Comparison of ENCODE assay signal across 25 cellular contexts in genomic region chr17:610285-610684, GRCh38.
DNase-seq lines count a peak whose midpoint lies in the region; ATAC-seq and TF ChIP-seq lines count a peak whose summit lies in the region.
"Had no signal": no experiment of that assay in that cellular context is flagged by ENCODE, and none has a peak within 500 bp of the region (broad histone marks: within the 10 kb centered on the region; RNA-seq: fewer than 3 reads in every experiment).

No MANE protein-coding gene starts in this region.

- BruUV-seq in IMR-90 (replicated peaks; lab: Mats Ljungman, UMichigan), result no TSS peak

- H2AK5ac ChIP-seq in IMR-90 (ENCODE audit: low read depth, low read length), result no peak overlapping the region

- no peaks in the 10 kb centered on the region for H3K4me1 Mint-ChIP-seq in progenitor cell of endocrine pancreas (ENCODE audit: low read depth)

- ATAC-seq in IMR-90 (ENCODE audit: low read depth), result no peak
- ATAC-seq: CD8-positive, alpha-beta T cell; T-helper 17 cell had no signal

- H3K56ac ChIP-seq in IMR-90 (ENCODE audit: extremely low read depth, insufficient read depth, low read length), result no peak overlapping the region

- no peak for TF ChIP-seq CTCF in IMR-90 (conservative IDR thresholded peaks at IDR 0.05; ENCODE audit: low read depth, low read length)
- no peak for TF ChIP-seq CTCF in progenitor cell of endocrine pancreas (IDR thresholded peaks at IDR 0.05; ENCODE audit: unreplicated experiment)

- peaks cover 0 to 21% of the 10 kb centered on the region in 2 experiments; a peak in 1 of 4 replicates for H3K79me1 ChIP-seq in IMR-90 (ENCODE audit: low read depth in 1 of 2, low read length in 2 of 2)

- intact Hi-C loops in IMR-90 (cut with micrococcal nuclease), result no loop called here

- no peak overlapping the region for H2AFZ ChIP-seq in IMR-90 (replicated peaks; ENCODE audit: low read length, poor library complexity)

- H3K36me3 ChIP-seq in IMR-90 (ENCODE audit: control insufficient read depth, insufficient read depth, low read length), result peaks cover 5% of the 10 kb centered on the region
- H3K36me3 ChIP-seq: MG63 had no signal

- POLR2A ChIA-PET in IMR-90 (lab: Charles Lee; ENCODE audit: unreplicated experiment), result no interaction called here

- H2BK20ac ChIP-seq in IMR-90 (ENCODE audit: low read depth, low read length), result no peak overlapping the region

- no peaks in the 10 kb centered on the region for H3K27me3 Mint-ChIP-seq in progenitor cell of endocrine pancreas
- H3K27me3 Mint-ChIP-seq: T-helper 17 cell had no signal

- H3K4me1 ChIP-seq in IMR-90 (ENCODE audit: control insufficient read depth, insufficient read depth, low read length), result peaks cover 11% of the 10 kb centered on the region; the same call in 1 of the 2 replicates

- H3K23ac ChIP-seq in IMR-90 (ENCODE audit: low read depth, low read length), result no peak overlapping the region

- no peak for TF ChIP-seq POLR2A in IMR-90 (IDR thresholded peaks at IDR 0.05; ENCODE audit: low read depth, low read length)

- H3K4ac ChIP-seq in IMR-90 (ENCODE audit: low read depth, low read length), result no peak overlapping the region

- no peak overlapping the region for H3K4me2 ChIP-seq in IMR-90 (ENCODE audit: low read depth, low read length)
- H3K4me2 ChIP-seq: SK-N-SH had no signal

- TF ChIP-seq RAD21 in IMR-90 (IDR thresholded peaks at IDR 0.05; ENCODE audit: low read length), result no peak

- H4K91ac ChIP-seq in IMR-90 (ENCODE audit: insufficient read depth, low read depth, low read length), result no peak overlapping the region

- no peak overlapping the region for H3K27ac ChIP-seq in IMR-90 (ENCODE audit: insufficient read depth, low read length)

- peaks cover 13% of the 10 kb centered on the region for H3K9me1 ChIP-seq in IMR-90 (ENCODE audit: insufficient read depth, low read length)

- H3K36me3 Mint-ChIP-seq in progenitor cell of endocrine pancreas (ENCODE audit: insufficient read depth), result peaks cover 7% of the 10 kb centered on the region

- CTCF ChIA-PET in IMR-90 (lab: Yijun Ruan, JAX), result interaction anchor here (0.7 kb wide), 1 partner anchor 53 kb away, joined by 3 read pairs; no protein-coding TSS in a partner anchor

- H3K18ac ChIP-seq in IMR-90 (ENCODE audit: low read depth, low read length), result no peak overlapping the region

- H4K8ac ChIP-seq in IMR-90 (ENCODE audit: low read depth in 2 of 2, low read length in 2 of 2), result no peak overlapping the region

- in situ Hi-C loops in IMR-90 (cut with MboI; ENCODE audit: low sequenced_read_pairs), result no loop called here

- H3K9me3 Mint-ChIP-seq in progenitor cell of endocrine pancreas (ENCODE audit: low read depth), result no peaks in the 10 kb centered on the region
- H3K9me3 Mint-ChIP-seq: CD8-positive, alpha-beta T cell had no signal

- no peak overlapping the region for H3K4me3 Mint-ChIP-seq in progenitor cell of endocrine pancreas (ENCODE audit: low read depth)
- H3K4me3 Mint-ChIP-seq: CD8-positive, alpha-beta T cell; T-helper 17 cell had no signal

- no CpG with 5 or more reads among the region's 4 CpGs for WGBS in IMR-90 (ENCODE audit: extremely low coverage in 2 of 2, insufficient read length in 1 of 2), 2 experiments

- H3K9ac ChIP-seq in IMR-90 (ENCODE audit: low read depth, low read length), result no peak overlapping the region
- H3K9ac ChIP-seq: SK-N-SH had no signal

- H2BK120ac ChIP-seq in IMR-90 (ENCODE audit: low read depth, low read length), result no peak overlapping the region

- H2BK5ac ChIP-seq in IMR-90 (ENCODE audit: low read depth, low read length, poor library complexity, severe bottlenecking), result no peak overlapping the region

- no peak overlapping the region for H4K5ac ChIP-seq in IMR-90 (ENCODE audit: low read depth, low read length)

- H2BK15ac ChIP-seq in IMR-90 (ENCODE audit: low read depth, low read length), result no peak overlapping the region

- H3K14ac ChIP-seq in IMR-90 (replicated peaks; ENCODE audit: low read depth, low read length), result no peak overlapping the region

- no peaks in the 10 kb centered on the region for H4K20me1 ChIP-seq in IMR-90 (ENCODE audit: insufficient read depth, low read length)

- no peak overlapping the region for H3K4me3 ChIP-seq in IMR-90 (ENCODE audit: insufficient read depth, low read depth, low read length)
- H3K4me3 ChIP-seq: MG63 had no signal

- peak overlapping the region; percentile 69 for H3K27ac Mint-ChIP-seq in progenitor cell of endocrine pancreas
- H3K27ac Mint-ChIP-seq: CD8-positive, alpha-beta T cell; T-helper 17 cell had no signal

- DNase-seq in IMR-90 (no peak), MV-4-11 (lab: John Stamatoyannopoulos, UW) (peak; percentile 71), amniotic epithelial cell (ENCODE audit: low read depth) (peak; percentile 47), progenitor cell of endocrine pancreas (ENCODE audit: low spot score, unreplicated experiment) (no peak), NCI-H345 treated with DMSO at 0.1 percent for 48 hours (lab: John Stamatoyannopoulos, UW; ENCODE audit: unreplicated experiment) (no peak), NCI-H446 (lab: John Stamatoyannopoulos, UW) (no peak), inferior parietal cortex (ENCODE audit: extremely low spot score) (no peak)
- DNase-seq: C1 segment of cervical spinal cord; CD8-positive, alpha-beta T cell; DMS79 treated with DMSO at 0.1 percent for 48 hours; GF-D8; KBM-7; MG63; NCI-H1105; NCI-H1436 treated with DMSO at 0.1 percent for 48 hours; NCI-H187 treated with DMSO at 0.1 percent for 48 hours; NCI-H2171 treated with DMSO at 0.1 percent for 48 hours; NCI-H446 treated with DMSO at 0.1 percent for 48 hours; NCI-H526; NCI-H82; NK-92 treated with Interleukin-12 subunit alpha and Interleukin-12 subunit beta, amount 100 ng/mL, for 24 hours; SIG-M5; SK-N-SH; SW 1271; T-helper 17 cell had no signal

- dilution Hi-C loops in IMR-90 (cut with HindIII; ENCODE audit: low sequenced_read_pairs, unreplicated experiment), result no loop called here

- no peaks in the 10 kb centered on the region for H3K27me3 ChIP-seq in IMR-90 (ENCODE audit: control insufficient read depth, insufficient read depth, low read length)
- H3K27me3 ChIP-seq: MG63 had no signal

- no peak overlapping the region for H2AK9ac ChIP-seq in IMR-90 (replicated peaks; ENCODE audit: low read depth, low read length, poor library complexity)

- no peaks in the 10 kb centered on the region for H3K9me3 ChIP-seq in IMR-90 (ENCODE audit: control insufficient read depth, insufficient read depth, low read length)
- H3K9me3 ChIP-seq: MG63, SK-N-SH had no signal

TF ChIP-seq in IMR-90, 13 proteins besides CTCF, POLR2A, EP300 and RAD21:
- peak; percentile 72 for TF ChIP-seq CEBPB (IDR thresholded peaks at IDR 0.05; ENCODE audit: low read depth, low read length)
- TF ChIP-seq, protein P1, sequence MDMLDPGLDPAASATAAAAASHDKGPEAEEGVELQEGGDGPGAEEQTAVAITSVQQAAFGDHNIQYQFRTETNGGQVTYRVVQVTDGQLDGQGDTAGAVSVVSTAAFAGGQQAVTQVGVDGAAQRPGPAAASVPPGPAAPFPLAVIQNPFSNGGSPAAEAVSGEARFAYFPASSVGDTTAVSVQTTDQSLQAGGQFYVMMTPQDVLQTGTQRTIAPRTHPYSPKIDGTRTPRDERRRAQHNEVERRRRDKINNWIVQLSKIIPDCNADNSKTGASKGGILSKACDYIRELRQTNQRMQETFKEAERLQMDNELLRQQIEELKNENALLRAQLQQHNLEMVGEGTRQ (IDR thresholded peaks at IDR 0.05; ENCODE audit: low read depth, low read length), result no peak

Comparison
In these comparisons a context has a peak if more than half of its experiments do, and no peak if none do; other contexts are left out.
1. DNase-seq: peak in MV-4-11 (single experiment) and amniotic epithelial cell (single experiment); none in IMR-90 (single experiment), progenitor cell of endocrine pancreas (single experiment), NCI-H345 treated with DMSO at 0.1 percent for 48 hours (single experiment), NCI-H446 (0 of 2) and inferior parietal cortex (single experiment).